ENCODE assay signal across 22 cellular contexts in the genomic region with DNA sequence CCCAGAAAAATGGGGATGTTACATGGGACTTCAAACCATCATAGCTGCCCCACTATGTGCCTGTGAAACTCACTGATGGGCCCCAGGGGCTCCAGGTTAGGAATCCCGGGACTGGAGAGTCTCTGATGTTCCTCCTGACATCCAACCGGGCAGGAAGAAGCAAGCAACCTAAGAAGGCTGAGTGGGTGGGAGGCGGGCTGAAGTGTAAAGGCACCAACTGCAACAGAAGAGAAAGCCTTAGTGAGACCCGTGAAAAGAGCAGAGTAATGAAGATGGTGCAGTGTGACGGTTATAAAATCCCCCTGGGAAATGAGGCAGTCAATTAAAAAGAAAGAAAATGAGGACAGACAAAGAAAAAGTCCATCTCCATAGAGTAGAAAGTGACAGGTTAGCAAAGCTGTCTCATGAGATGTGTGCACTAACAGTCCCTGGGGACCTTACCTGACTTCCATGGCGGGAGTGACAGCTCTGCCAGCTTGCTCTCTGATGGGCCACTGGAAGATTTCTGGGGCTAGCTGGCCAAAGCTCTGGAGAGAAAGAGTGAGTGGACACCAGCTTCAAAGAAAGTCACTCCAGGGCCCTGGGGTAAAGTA. TPM values are rescaled to one million over a fixed set of nuclear protein-coding genes. Genes with fewer than 3 reads are reported as not detected.
"Had no signal": no experiment of that assay in that cellular context is flagged by ENCODE, and none has a peak within 500 bp of the region (broad histone marks: within the 10 kb centered on the region; RNA-seq: fewer than 3 reads in every experiment).

No MANE protein-coding gene starts in this region.

- H3K4me3 ChIP-seq: colonic mucosa, right atrium auricular region, thyroid gland had no signal

- ATAC-seq: naive thymus-derived CD8-positive, alpha-beta T cell had no signal

- H3K27me3 ChIP-seq: colonic mucosa, right atrium auricular region, thyroid gland had no signal

- H3K4me1 ChIP-seq: colonic mucosa had no signal

- H3K9me3 ChIP-seq: colonic mucosa, right atrium auricular region, thyroid gland had no signal

- H3K27ac ChIP-seq: colonic mucosa, epithelial cell of prostate, right atrium auricular region, thyroid gland, WERI-Rb-1 had no signal

- H3K36me3 ChIP-seq: colonic mucosa, right atrium auricular region, thyroid gland, WERI-Rb-1 had no signal

- DNase-seq: activated CD4-positive, alpha-beta T cell treated with anti-CD3 and anti-CD28 coated beads for 1 hour; activated CD8-positive, alpha-beta memory T cell treated with anti-CD3 and anti-CD28 coated beads for 24 hours; activated CD8-positive, alpha-beta memory T cell treated with anti-CD3 and anti-CD28 coated beads, Interleukin-2, amount 50 U/mL, for 48 hours; activated effector memory CD4-positive, alpha-beta T cell treated with Interleukin-2 at 50 U/mL for 16 hours; activated naive CD4-positive, alpha-beta T cell treated with anti-CD3 and anti-CD28 coated beads, Interleukin-2, amount 10 ng/mL, durations not matched to agents 7 days and 5 days; activated naive CD8-positive, alpha-beta T cell treated with anti-CD3 and anti-CD28 coated beads, Interleukin-2, amount 50 U/mL, for 24 hours; activated T-cell treated with anti-CD3 and anti-CD28 coated beads, Interleukin-2, amount 50 U/mL, for 48 hours; anterior cingulate cortex; caudate nucleus; colonic mucosa; endodermal cell; foreskin fibroblast; kidney glomerular epithelial cell; mesendoderm; naive thymus-derived CD8-positive, alpha-beta T cell; occipital lobe; stimulated activated CD4-positive, alpha-beta T cell treated with anti-CD3 and anti-CD28 coated beads, Interleukin-2, amount 100 ng/mL, for 24 hours; stimulated activated naive CD4-positive, alpha-beta T cell treated with Interleukin-2 at 50 U/mL for 16 hours; thyroid gland; WERI-Rb-1 had no signal

RNA-seq across cellular contexts. Expression of a gene that starts 44.4 kb away (rescaled TPM):
- total RNA-seq: naive thymus-derived CD8-positive, alpha-beta T cell had no signal
